In genomic region chr2:104844813-104845551, GRCh38 we compare ENCODE assay signal across 1 cellular context.
TF ChIP-seq lines count a peak whose summit lies in the region.

No MANE protein-coding gene starts in this region.

TF ChIP-seq in HepG2, 621 proteins besides CTCF, POLR2A, EP300 and RAD21 (continued from another document):
- no peak for TF ChIP-seq HMGXB3 (CRISPR knock-in tag; IDR thresholded peaks at IDR 0.05; ENCODE audit: borderline replicate concordance)
- no peak for TF ChIP-seq ZNF431 (CRISPR knock-in tag; IDR thresholded peaks at IDR 0.05; ENCODE audit: borderline replicate concordance, low read depth)
- no peak for TF ChIP-seq RFX3 (CRISPR knock-in tag; IDR thresholded peaks at IDR 0.05)
- no peak for TF ChIP-seq SP2 (CRISPR knock-in tag; IDR thresholded peaks at IDR 0.05)
- no peak for TF ChIP-seq ZBTB46 (CRISPR knock-in tag; IDR thresholded peaks at IDR 0.05; ENCODE audit: borderline replicate concordance)
- no peak for TF ChIP-seq ZFP36 (IDR thresholded peaks at IDR 0.05; ENCODE audit: borderline replicate concordance, low read depth, low read length, partially characterized antibody)
- no peak for TF ChIP-seq PLSCR1 (CRISPR knock-in tag; IDR thresholded peaks at IDR 0.05; ENCODE audit: borderline replicate concordance)
- no peak for TF ChIP-seq SIX1 (CRISPR knock-in tag; IDR thresholded peaks at IDR 0.05; ENCODE audit: borderline replicate concordance)
- no peak for TF ChIP-seq KLF9 (CRISPR knock-in tag; IDR thresholded peaks at IDR 0.05; ENCODE audit: low read depth)
- TF ChIP-seq KIAA2018 (CRISPR knock-in tag; IDR thresholded peaks at IDR 0.05; ENCODE audit: borderline replicate concordance) = no peak
- TF ChIP-seq KLF12 (CRISPR knock-in tag; IDR thresholded peaks at IDR 0.05; ENCODE audit: borderline replicate concordance) = no peak
- no peak for TF ChIP-seq NPAS2 (CRISPR knock-in tag; IDR thresholded peaks at IDR 0.05; ENCODE audit: borderline replicate concordance)
- no peak for TF ChIP-seq ETV5 (CRISPR knock-in tag; IDR thresholded peaks at IDR 0.05; ENCODE audit: borderline replicate concordance)
- no peak for TF ChIP-seq ISX (CRISPR knock-in tag; conservative IDR thresholded peaks at IDR 0.05)
- TF ChIP-seq MAFK (conservative IDR thresholded peaks at IDR 0.05 in 1 of 2, IDR thresholded peaks at IDR 0.05 in 1 of 2; ENCODE audit: low read length in 2 of 2) = peak; percentile 27; a peak in 1 of 4 replicates
- TF ChIP-seq ZNF562 (CRISPR knock-in tag; IDR thresholded peaks at IDR 0.05; ENCODE audit: borderline replicate concordance) = no peak
- no peak for TF ChIP-seq ZNF33B (CRISPR knock-in tag; IDR thresholded peaks at IDR 0.05)
